Comparison of ENCODE assay signal across 1 cellular context in the genomic region with DNA sequence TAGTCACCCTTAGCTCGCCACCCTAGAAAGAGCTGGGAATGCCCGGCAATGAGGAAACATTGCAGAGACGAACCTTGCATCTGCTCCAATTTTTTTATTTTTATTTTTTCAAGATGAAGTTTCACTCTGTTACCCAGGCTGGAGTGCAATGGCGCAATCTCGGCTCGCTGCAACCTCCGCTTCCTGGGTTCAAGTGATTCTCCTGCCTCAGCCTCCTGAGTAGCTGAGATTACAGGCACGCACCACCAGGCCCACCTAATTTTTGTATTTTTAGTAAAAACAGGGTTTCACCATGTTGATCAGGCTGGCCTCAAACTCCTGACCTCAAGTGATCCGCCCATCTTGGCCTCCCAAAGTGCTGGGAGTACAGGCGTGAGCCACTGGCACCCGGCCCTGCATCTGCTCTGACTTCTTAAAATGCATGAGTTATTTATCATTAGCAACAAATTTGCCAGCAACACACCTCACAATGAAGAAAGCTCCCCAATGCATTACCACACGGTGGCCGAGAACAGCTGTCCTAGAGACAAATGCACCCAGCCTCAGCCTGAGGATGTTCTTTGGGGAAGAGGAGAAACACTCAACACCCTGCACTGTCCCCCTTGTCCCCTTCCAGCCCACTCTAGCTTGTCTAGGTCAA.
TF ChIP-seq lines count a peak whose summit lies in the region.

No MANE protein-coding gene starts in this region.

TF ChIP-seq in HepG2, 621 proteins besides CTCF, POLR2A, EP300 and RAD21:
- TF ChIP-seq DZIP1 (CRISPR knock-in tag; IDR thresholded peaks at IDR 0.05) (no peak), ZNF224 (CRISPR knock-in tag; IDR thresholded peaks at IDR 0.05) (no peak), ZNF605 (CRISPR knock-in tag; IDR thresholded peaks at IDR 0.05) (peak; percentile 45; the same call in 1 of the 2 replicates), KAT7 (CRISPR knock-in tag; IDR thresholded peaks at IDR 0.05; ENCODE audit: borderline replicate concordance) (no peak), CBX5 (CRISPR knock-in tag; IDR thresholded peaks at IDR 0.05; ENCODE audit: borderline replicate concordance) (no peak), NFE2L1 (CRISPR knock-in tag; IDR thresholded peaks at IDR 0.05; ENCODE audit: borderline replicate concordance) (no peak), HMG20B (CRISPR knock-in tag; conservative IDR thresholded peaks at IDR 0.05) (no peak), MEIS2 (CRISPR knock-in tag; IDR thresholded peaks at IDR 0.05) (no peak)
- TF ChIP-seq, protein P1, sequence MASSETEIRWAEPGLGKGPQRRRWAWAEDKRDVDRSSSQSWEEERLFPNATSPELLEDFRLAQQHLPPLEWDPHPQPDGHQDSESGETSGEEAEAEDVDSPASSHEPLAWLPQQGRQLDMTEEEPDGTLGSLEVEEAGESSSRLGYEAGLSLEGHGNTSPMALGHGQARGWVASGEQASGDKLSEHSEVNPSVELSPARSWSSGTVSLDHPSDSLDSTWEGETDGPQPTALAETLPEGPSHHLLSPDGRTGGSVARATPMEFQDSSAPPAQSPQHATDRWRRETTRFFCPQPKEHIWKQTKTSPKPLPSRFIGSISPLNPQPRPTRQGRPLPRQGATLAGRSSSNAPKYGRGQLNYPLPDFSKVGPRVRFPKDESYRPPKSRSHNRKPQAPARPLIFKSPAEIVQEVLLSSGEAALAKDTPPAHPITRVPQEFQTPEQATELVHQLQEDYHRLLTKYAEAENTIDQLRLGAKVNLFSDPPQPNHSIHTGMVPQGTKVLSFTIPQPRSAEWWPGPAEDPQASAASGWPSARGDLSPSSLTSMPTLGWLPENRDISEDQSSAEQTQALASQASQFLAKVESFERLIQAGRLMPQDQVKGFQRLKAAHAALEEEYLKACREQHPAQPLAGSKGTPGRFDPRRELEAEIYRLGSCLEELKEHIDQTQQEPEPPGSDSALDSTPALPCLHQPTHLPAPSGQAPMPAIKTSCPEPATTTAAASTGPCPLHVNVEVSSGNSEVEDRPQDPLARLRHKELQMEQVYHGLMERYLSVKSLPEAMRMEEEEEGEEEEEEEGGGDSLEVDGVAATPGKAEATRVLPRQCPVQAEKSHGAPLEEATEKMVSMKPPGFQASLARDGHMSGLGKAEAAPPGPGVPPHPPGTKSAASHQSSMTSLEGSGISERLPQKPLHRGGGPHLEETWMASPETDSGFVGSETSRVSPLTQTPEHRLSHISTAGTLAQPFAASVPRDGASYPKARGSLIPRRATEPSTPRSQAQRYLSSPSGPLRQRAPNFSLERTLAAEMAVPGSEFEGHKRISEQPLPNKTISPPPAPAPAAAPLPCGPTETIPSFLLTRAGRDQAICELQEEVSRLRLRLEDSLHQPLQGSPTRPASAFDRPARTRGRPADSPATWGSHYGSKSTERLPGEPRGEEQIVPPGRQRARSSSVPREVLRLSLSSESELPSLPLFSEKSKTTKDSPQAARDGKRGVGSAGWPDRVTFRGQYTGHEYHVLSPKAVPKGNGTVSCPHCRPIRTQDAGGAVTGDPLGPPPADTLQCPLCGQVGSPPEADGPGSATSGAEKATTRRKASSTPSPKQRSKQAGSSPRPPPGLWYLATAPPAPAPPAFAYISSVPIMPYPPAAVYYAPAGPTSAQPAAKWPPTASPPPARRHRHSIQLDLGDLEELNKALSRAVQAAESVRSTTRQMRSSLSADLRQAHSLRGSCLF (CRISPR knock-in tag; IDR thresholded peaks at IDR 0.05; ENCODE audit: borderline replicate concordance) = no peak
TF ChIP-seq in HepG2: peak in this region for 1.
